Comparison of ENCODE assay signal across 20 cellular contexts in the genomic region with DNA sequence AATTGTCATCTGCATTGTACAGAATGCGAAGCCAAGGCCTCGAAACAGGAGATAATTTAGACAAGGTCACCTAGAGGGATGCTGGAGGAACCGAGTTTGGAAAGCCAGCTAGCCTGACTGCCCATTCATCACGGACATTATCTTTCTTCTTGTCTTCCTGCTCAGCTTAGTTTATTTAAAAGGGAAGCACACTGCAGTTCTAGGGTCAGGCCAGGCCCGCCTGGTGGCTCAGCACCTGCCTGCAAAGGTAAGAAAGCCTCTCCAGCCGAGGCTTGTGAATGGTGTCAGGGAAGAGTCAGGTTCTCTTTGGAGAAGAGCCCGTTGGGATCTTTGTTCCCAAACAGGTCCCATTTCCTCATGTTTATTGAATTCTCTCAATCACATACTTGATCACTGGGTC.
"Had no signal": no experiment of that assay in that cellular context is flagged by ENCODE, and none has a peak within 500 bp of the region (broad histone marks: within the 10 kb centered on the region; RNA-seq: fewer than 3 reads in every experiment).

No MANE protein-coding gene starts in this region.

- H3K9me3 ChIP-seq: ascending aorta, upper lobe of right lung had no signal

- ATAC-seq: activated CD4-positive, CD25-positive, alpha-beta regulatory T cell treated with anti-CD3 and anti-CD28 coated beads, Interleukin-2, amount 50 U/mL, for 24 hours; activated CD8-positive, alpha-beta T cell treated with anti-CD3 and anti-CD28 coated beads, Interleukin-2, amount 10 ng/mL, durations not matched to agents 7 days and 5 days; activated naive CD8-positive, alpha-beta T cell treated with anti-CD3 and anti-CD28 coated beads, Interleukin-2, amount 50 U/mL, for 24 hours; esophagus mucosa; left lobe of liver; stimulated activated naive CD8-positive, alpha-beta T cell treated with anti-CD3 and anti-CD28 coated beads, Interleukin-15, Interleukin-2, amounts not matched to agents 100 U/mL and 50 U/mL, for 24 hours had no signal

- H3K36me3 ChIP-seq: ascending aorta, upper lobe of right lung had no signal

- H3K27ac ChIP-seq: upper lobe of right lung had no signal

- FAIRE-seq: kidney had no signal

- H3K4me3 ChIP-seq: ascending aorta, skin epidermis, upper lobe of right lung had no signal

- H3K27me3 ChIP-seq: ascending aorta, upper lobe of right lung had no signal

- H3K4me1 ChIP-seq: upper lobe of right lung had no signal

- DNase-seq: activated CD4-positive, alpha-beta T cell treated with anti-CD3 and anti-CD28 coated beads, Interleukin-2, amount 10 ng/mL, durations not matched to agents 7 days and 5 days; activated CD8-positive, alpha-beta T cell treated with anti-CD3 and anti-CD28 coated beads, Interleukin-2, amount 10 ng/mL, durations not matched to agents 7 days and 5 days; activated naive CD4-positive, alpha-beta T cell treated with anti-CD3 and anti-CD28 coated beads, Interleukin-2, amount 10 ng/mL, durations not matched to agents 7 days and 5 days; activated naive CD8-positive, alpha-beta T cell treated with anti-CD3 and anti-CD28 coated beads, Interleukin-2, amount 50 U/mL, for 24 hours; activated T-cell treated with anti-CD3 and anti-CD28 coated beads, Interleukin-2, amount 50 U/mL, for 24 hours; cerebellar nuclear complex; cortex of kidney; kidney; nephron progenitor cell; occipital lobe; posterior cingulate gyrus; stimulated activated naive CD8-positive, alpha-beta T cell treated with anti-CD3 and anti-CD28 coated beads, Interleukin-15, Interleukin-2, amounts not matched to agents 100 U/mL and 50 U/mL, for 24 hours; T-helper 1 cell; T1000; upper lobe of right lung had no signal
